ENCODE assay signal across 25 cellular contexts in genomic region chr1:224718470-224719053, GRCh38.
"Had no signal": no experiment of that assay in that cellular context is flagged by ENCODE, and none has a peak within 500 bp of the region (broad histone marks: within the 10 kb centered on the region; RNA-seq: fewer than 3 reads in every experiment).

No MANE protein-coding gene starts in this region.

- H3K27ac ChIP-seq: colonic mucosa, dorsolateral prefrontal cortex, hepatocyte, lower lobe of right lung, right lobe of liver, skin epidermis, upper lobe of right lung, VCaP had no signal

- H3K27ac Mint-ChIP-seq: activated CD4-positive, alpha-beta T cell treated with anti-CD3 and anti-CD28 coated beads, Interleukin-2, amount 10 ng/mL, durations not matched to agents 7 days and 5 days; activated naive CD4-positive, alpha-beta T cell treated with anti-CD3 and anti-CD28 coated beads, Interleukin-2, amount 10 ng/mL, durations not matched to agents 7 days and 5 days; effector memory CD8-positive, alpha-beta T cell; immature natural killer cell; naive B cell; stimulated activated naive B cell treated with anti-CD40 and anti-IgM and Interleukin-4, amounts not matched to agents 10 μg/mL and 1 μg/mL and 100 μg/mL, for 72 hours; T-helper 2 cell treated with Interferon-gamma antibody and Interleukin-4, amounts not matched to agents 5 μg/mL and 100 μg/mL, for 36 hours had no signal

- H3K9me3 ChIP-seq: colonic mucosa, lower lobe of right lung, right lobe of liver, upper lobe of right lung had no signal

- H2AFZ ChIP-seq: hepatocyte had no signal

- H3K9me3 Mint-ChIP-seq: activated CD4-positive, alpha-beta T cell treated with anti-CD3 and anti-CD28 coated beads, Interleukin-2, amount 10 ng/mL, durations not matched to agents 7 days and 5 days; activated naive CD4-positive, alpha-beta T cell treated with anti-CD3 and anti-CD28 coated beads, Interleukin-2, amount 10 ng/mL, durations not matched to agents 7 days and 5 days; activated T-cell treated with anti-CD3 and anti-CD28 coated beads, Interleukin-2, amount 50 U/mL, for 4 hours; effector memory CD8-positive, alpha-beta T cell; immature natural killer cell; stimulated activated naive B cell treated with anti-CD40 and anti-IgM and Interleukin-4, amounts not matched to agents 10 μg/mL and 1 μg/mL and 100 μg/mL, for 72 hours; T-helper 2 cell treated with Interferon-gamma antibody and Interleukin-4, amounts not matched to agents 5 μg/mL and 100 μg/mL, for 36 hours had no signal

- DNase-seq: activated CD4-positive, alpha-beta T cell treated with anti-CD3 and anti-CD28 coated beads, Interleukin-2, amount 10 ng/mL, durations not matched to agents 7 days and 5 days; activated CD8-positive, alpha-beta memory T cell treated with anti-CD3 and anti-CD28 coated beads, Interleukin-2, amount 50 U/mL, for 48 hours; activated naive CD4-positive, alpha-beta T cell treated with anti-CD3 and anti-CD28 coated beads, Interleukin-2, amount 10 ng/mL, durations not matched to agents 7 days and 5 days; activated T-cell treated with anti-CD3 and anti-CD28 coated beads, Interleukin-2, amount 50 U/mL, for 4 hours; colonic mucosa; dorsolateral prefrontal cortex; effector memory CD8-positive, alpha-beta T cell; foreskin melanocyte; glutamatergic neuron; immature natural killer cell; lower lobe of right lung; naive B cell; posterior cingulate gyrus; right lobe of liver; stimulated activated CD4-positive, alpha-beta T cell treated with anti-CD3 and anti-CD28 coated beads, Interleukin-2, amount 100 ng/mL, for 24 hours; stimulated activated naive B cell treated with anti-CD40 and anti-IgM and Interleukin-4, amounts not matched to agents 10 μg/mL and 1 μg/mL and 100 μg/mL, for 72 hours; upper lobe of right lung had no signal

- H3K27me3 Mint-ChIP-seq: stimulated activated naive B cell treated with anti-CD40 and anti-IgM and Interleukin-4, amounts not matched to agents 10 μg/mL and 1 μg/mL and 100 μg/mL, for 72 hours had no signal

- H3K36me3 Mint-ChIP-seq: activated naive CD4-positive, alpha-beta T cell treated with anti-CD3 and anti-CD28 coated beads, Interleukin-2, amount 10 ng/mL, durations not matched to agents 7 days and 5 days; immature natural killer cell; naive B cell; stimulated activated naive B cell treated with anti-CD40 and anti-IgM and Interleukin-4, amounts not matched to agents 10 μg/mL and 1 μg/mL and 100 μg/mL, for 72 hours had no signal

- H3K4me3 Mint-ChIP-seq: activated CD4-positive, alpha-beta T cell treated with anti-CD3 and anti-CD28 coated beads, Interleukin-2, amount 10 ng/mL, durations not matched to agents 7 days and 5 days; activated naive CD4-positive, alpha-beta T cell treated with anti-CD3 and anti-CD28 coated beads, Interleukin-2, amount 10 ng/mL, durations not matched to agents 7 days and 5 days; activated T-cell treated with anti-CD3 and anti-CD28 coated beads, Interleukin-2, amount 50 U/mL, for 4 hours; effector memory CD8-positive, alpha-beta T cell; immature natural killer cell; naive B cell; neural crest cell; stimulated activated naive B cell treated with anti-CD40 and anti-IgM and Interleukin-4, amounts not matched to agents 10 μg/mL and 1 μg/mL and 100 μg/mL, for 72 hours; T-helper 2 cell treated with Interferon-gamma antibody and Interleukin-4, amounts not matched to agents 5 μg/mL and 100 μg/mL, for 36 hours had no signal

- H3K4me2 ChIP-seq: hepatocyte had no signal

- H3K4me3 ChIP-seq: colonic mucosa, dorsolateral prefrontal cortex, hepatocyte, lower lobe of right lung, right lobe of liver, skin epidermis, upper lobe of right lung had no signal

- H3K79me2 ChIP-seq: hepatocyte had no signal

- H3K27me3 ChIP-seq: colonic mucosa, dorsolateral prefrontal cortex, hepatocyte, right lobe of liver, upper lobe of right lung had no signal

- ATAC-seq: activated CD4-positive, CD25-positive, alpha-beta regulatory T cell treated with anti-CD3 and anti-CD28 coated beads, Interleukin-2, amount 50 U/mL, for 24 hours; activated T-cell treated with anti-CD3 and anti-CD28 coated beads, Interleukin-2, amount 50 U/mL, for 4 hours; effector memory CD8-positive, alpha-beta T cell; esophagus mucosa; left lobe of liver; lower lobe of right lung; right lobe of liver; stimulated activated naive B cell treated with anti-CD40 and anti-IgM and Interleukin-4, amounts not matched to agents 10 μg/mL and 1 μg/mL and 100 μg/mL, for 72 hours; upper lobe of right lung had no signal

- H3K4me1 ChIP-seq: colonic mucosa, lower lobe of right lung, right lobe of liver, upper lobe of right lung had no signal

- H3K4me1 Mint-ChIP-seq: immature natural killer cell; naive B cell; stimulated activated naive B cell treated with anti-CD40 and anti-IgM and Interleukin-4, amounts not matched to agents 10 μg/mL and 1 μg/mL and 100 μg/mL, for 72 hours had no signal

- H3K36me3 ChIP-seq: colonic mucosa, lower lobe of right lung, right lobe of liver, upper lobe of right lung had no signal
